In the genomic region with DNA sequence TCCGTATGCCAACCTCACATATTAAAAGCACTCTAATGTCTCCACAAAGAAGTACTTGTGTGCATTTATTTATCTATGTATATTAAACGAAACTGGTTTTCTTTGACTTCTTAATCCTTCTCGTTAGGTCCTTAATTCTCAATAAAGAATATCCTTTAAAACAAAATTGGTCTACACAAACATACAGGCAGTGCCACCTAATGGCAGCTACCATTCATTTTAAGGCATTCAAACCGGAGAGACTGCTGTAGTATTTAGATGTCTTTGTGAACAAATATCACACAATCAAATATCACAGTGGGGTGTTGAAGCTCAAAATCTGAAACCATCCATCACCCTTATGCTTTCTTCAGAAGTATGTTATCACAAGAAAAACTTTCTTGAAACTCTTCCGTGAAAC, we compare ENCODE assay signal across 1 cellular context.
TF ChIP-seq lines count a peak whose summit lies in the region.

No MANE protein-coding gene starts in this region.

TF ChIP-seq in WTC11, 78 proteins besides CTCF, POLR2A, EP300 and RAD21 (continued from another document):
- TF ChIP-seq, protein P1, sequence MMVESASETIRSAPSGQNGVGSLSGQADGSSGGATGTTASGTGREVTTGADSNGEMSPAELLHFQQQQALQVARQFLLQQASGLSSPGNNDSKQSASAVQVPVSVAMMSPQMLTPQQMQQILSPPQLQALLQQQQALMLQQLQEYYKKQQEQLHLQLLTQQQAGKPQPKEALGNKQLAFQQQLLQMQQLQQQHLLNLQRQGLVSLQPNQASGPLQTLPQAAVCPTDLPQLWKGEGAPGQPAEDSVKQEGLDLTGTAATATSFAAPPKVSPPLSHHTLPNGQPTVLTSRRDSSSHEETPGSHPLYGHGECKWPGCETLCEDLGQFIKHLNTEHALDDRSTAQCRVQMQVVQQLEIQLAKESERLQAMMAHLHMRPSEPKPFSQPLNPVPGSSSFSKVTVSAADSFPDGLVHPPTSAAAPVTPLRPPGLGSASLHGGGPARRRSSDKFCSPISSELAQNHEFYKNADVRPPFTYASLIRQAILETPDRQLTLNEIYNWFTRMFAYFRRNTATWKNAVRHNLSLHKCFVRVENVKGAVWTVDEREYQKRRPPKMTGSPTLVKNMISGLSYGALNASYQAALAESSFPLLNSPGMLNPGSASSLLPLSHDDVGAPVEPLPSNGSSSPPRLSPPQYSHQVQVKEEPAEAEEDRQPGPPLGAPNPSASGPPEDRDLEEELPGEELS (CRISPR knock-in tag; IDR thresholded peaks at IDR 0.05) = no peak
- TF ChIP-seq JAZF1 (CRISPR knock-in tag; IDR thresholded peaks at IDR 0.05) = no peak
